In genomic region chr2:206115026-206115578, GRCh38 we compare ENCODE assay signal across 21 cellular contexts.
"Had no signal": no experiment of that assay in that cellular context is flagged by ENCODE, and none has a peak within 500 bp of the region (broad histone marks: within the 10 kb centered on the region; RNA-seq: fewer than 3 reads in every experiment).

No MANE protein-coding gene starts in this region.

- DNase-seq: activated CD4-positive, alpha-beta memory T cell treated with anti-CD3 and anti-CD28 coated beads, Interleukin-2, amount 10 ng/mL, durations not matched to agents 7 days and 5 days; activated CD4-positive, alpha-beta T cell treated with anti-CD3 and anti-CD28 coated beads for 48 hours; activated naive CD4-positive, alpha-beta T cell treated with Interleukin-2 at 50 U/mL for 16 hours; activated naive CD8-positive, alpha-beta T cell treated with anti-CD3 and anti-CD28 coated beads, Interleukin-2, amount 10 ng/mL, durations not matched to agents 7 days and 5 days; activated T-cell treated with anti-CD3 and anti-CD28 coated beads, Interleukin-2, amount 50 U/mL, for 4 hours; amniotic stem cell; colonic mucosa; esophagus squamous epithelium; head of caudate nucleus; left lung; natural killer cell; spleen; stimulated activated CD4-positive, alpha-beta T cell treated with anti-CD3 and anti-CD28 coated beads, Interleukin-4, amount 100 ng/mL, for 1 hour; stimulated activated naive CD4-positive, alpha-beta T cell; testis; trophoblast cell; uterus had no signal

- FAIRE-seq: keratinocyte had no signal

- H3K4me3 ChIP-seq: breast epithelium, colonic mucosa, esophagus squamous epithelium, gastroesophageal sphincter, left lung, prostate gland, spleen, testis, uterus had no signal

- H3K27ac ChIP-seq: breast epithelium, colonic mucosa, esophagus squamous epithelium, gastroesophageal sphincter, left lung, prostate gland, spleen, testis, uterus had no signal

- H3K36me3 ChIP-seq: breast epithelium, colonic mucosa, prostate gland, uterus had no signal

- H3K9me3 ChIP-seq: colonic mucosa, esophagus squamous epithelium, gastroesophageal sphincter, left lung, prostate gland, testis, uterus had no signal

- ATAC-seq: activated T-cell treated with anti-CD3 and anti-CD28 coated beads, Interleukin-2, amount 50 U/mL, for 4 hours; gastroesophageal sphincter; left lung; natural killer cell had no signal

- H3K4me1 ChIP-seq: breast epithelium, colonic mucosa, esophagus squamous epithelium, gastroesophageal sphincter, left lung, prostate gland, spleen, testis, uterus had no signal
